1 cellular context compared by ENCODE assay signal in the genomic region with DNA sequence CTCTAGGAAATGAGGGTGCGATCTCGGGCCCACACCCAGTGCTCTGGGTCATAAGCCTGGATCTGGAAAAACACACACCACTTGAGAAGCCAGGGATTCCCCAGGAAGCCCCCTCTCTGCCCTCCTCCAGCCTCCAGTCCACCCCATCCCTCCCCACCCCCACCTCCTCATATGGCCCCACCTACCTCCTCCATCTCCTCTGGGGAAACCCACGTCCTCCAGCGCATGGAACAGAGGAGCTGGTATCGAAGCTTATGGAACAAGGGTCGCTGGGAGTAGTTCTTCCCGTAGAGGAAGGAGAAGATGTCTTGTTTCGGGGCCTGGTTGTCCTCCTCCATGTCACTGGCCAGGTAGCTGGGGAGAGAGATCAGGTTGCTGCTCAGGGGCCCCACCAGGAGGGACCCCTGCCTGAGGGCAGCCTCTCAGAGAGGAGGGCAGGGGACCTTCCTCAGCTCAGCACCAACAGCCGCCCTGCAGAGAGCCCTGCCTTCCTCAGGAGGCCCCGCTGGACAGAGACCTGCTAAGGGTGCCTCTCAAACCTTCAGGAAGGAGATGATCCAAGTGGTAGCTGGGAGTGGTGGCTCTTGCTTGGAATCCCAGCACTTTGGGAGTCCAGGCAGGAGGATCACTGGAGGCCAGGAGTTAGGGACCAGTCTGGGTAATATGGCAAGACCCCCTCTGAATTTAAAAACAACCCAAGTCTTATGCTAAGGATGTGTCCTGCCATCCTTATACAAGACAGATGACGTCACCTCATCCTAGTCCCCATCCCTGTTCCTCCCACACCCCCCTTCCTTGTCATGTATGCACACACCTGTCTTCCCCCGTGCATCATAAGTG.
TF ChIP-seq lines count a peak whose summit lies in the region.

No MANE protein-coding gene starts in this region.

TF ChIP-seq in GM12878, 131 proteins besides CTCF, POLR2A, EP300 and RAD21:
- TF ChIP-seq, protein P1, sequence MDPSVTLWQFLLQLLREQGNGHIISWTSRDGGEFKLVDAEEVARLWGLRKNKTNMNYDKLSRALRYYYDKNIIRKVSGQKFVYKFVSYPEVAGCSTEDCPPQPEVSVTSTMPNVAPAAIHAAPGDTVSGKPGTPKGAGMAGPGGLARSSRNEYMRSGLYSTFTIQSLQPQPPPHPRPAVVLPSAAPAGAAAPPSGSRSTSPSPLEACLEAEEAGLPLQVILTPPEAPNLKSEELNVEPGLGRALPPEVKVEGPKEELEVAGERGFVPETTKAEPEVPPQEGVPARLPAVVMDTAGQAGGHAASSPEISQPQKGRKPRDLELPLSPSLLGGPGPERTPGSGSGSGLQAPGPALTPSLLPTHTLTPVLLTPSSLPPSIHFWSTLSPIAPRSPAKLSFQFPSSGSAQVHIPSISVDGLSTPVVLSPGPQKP (IDR thresholded peaks at IDR 0.05; ENCODE audit: low read depth, low read length), result no peak
- TF ChIP-seq CREM (IDR thresholded peaks at IDR 0.05; ENCODE audit: low read depth) (peak; percentile 29; the same call in 1 of the 2 replicates), JUND (IDR thresholded peaks at IDR 0.05; ENCODE audit: low read depth, low read length) (peak; percentile 21; the same call in 1 of the 2 replicates), ATF7 (IDR thresholded peaks at IDR 0.05; ENCODE audit: low read depth) (peak; percentile 90)
TF ChIP-seq in GM12878: peak in this region for 3.
